ENCODE assay signal across 8 cellular contexts in genomic region chr5:137220523-137220927, GRCh38.
DNase-seq lines count a peak whose midpoint lies in the region; ATAC-seq, FAIRE-seq and TF ChIP-seq lines count a peak whose summit lies in the region.

No MANE protein-coding gene starts in this region.

- 87% methylated on average over 3 of the region's 3 CpGs for WGBS in esophagus muscularis mucosa
- WGBS in tibial nerve, 2 donors = 74 to 77% methylated on average over 3 of the region's 3 CpGs

- no peak overlapping the region for H3K27ac ChIP-seq in esophagus muscularis mucosa (replicated peaks in 1 of 4)
- H3K27ac ChIP-seq in parathyroid adenoma = no peak overlapping the region
- H3K27ac ChIP-seq in tibial nerve = no peak overlapping the region

- no peak overlapping the region for H2AFZ ChIP-seq in parathyroid adenoma

- H3K27me3 ChIP-seq in esophagus muscularis mucosa (no peaks in the 10 kb centered on the region), parathyroid adenoma (ENCODE audit: control insufficient read depth, insufficient read depth, low read length) (no peaks in the 10 kb centered on the region), tibial nerve (no peaks in the 10 kb centered on the region)

- TF ChIP-seq EP300 in esophagus muscularis mucosa (IDR thresholded peaks at IDR 0.05) = no peak
- no peak for TF ChIP-seq EP300 in tibial nerve (IDR thresholded peaks at IDR 0.05)

- intact Hi-C loops in esophagus muscularis mucosa (cut with DNase I) = no loop called here

- no peak overlapping the region for H3K4me2 ChIP-seq in parathyroid adenoma (ENCODE audit: low read length)

- TF ChIP-seq CTCF in esophagus muscularis mucosa (IDR thresholded peaks at IDR 0.05) = peak in 2 of 3 experiments; percentile 21 to 29
- peak; percentile 56 for TF ChIP-seq CTCF in parathyroid adenoma (IDR thresholded peaks at IDR 0.05)
- TF ChIP-seq CTCF in tibial nerve (IDR thresholded peaks at IDR 0.05) = peak in 1 of 5 experiments; percentile 6

- H3K4me3 ChIP-seq in esophagus muscularis mucosa (no peak overlapping the region), parathyroid adenoma (ENCODE audit: low read depth, low read length) (no peak overlapping the region), tibial nerve (no peak overlapping the region)

- peaks cover 0 to 10% (median 8%) of the 10 kb centered on the region in 4 donors for H3K4me1 ChIP-seq in esophagus muscularis mucosa
- H3K4me1 ChIP-seq in parathyroid adenoma = no peaks in the 10 kb centered on the region
- H3K4me1 ChIP-seq in tibial nerve = peaks cover 0 to 16% (median 5%) of the 10 kb centered on the region in 4 donors

- H3K36me3 ChIP-seq in esophagus muscularis mucosa (no peaks in the 10 kb centered on the region), parathyroid adenoma (ENCODE audit: control insufficient read depth, insufficient read depth, low read length) (no peaks in the 10 kb centered on the region), tibial nerve (no peaks in the 10 kb centered on the region)

- H3K9me3 ChIP-seq in esophagus muscularis mucosa (no peaks in the 10 kb centered on the region), parathyroid adenoma (ENCODE audit: control insufficient read depth, low read length) (no peaks in the 10 kb centered on the region), tibial nerve (no peaks in the 10 kb centered on the region)

- peak; percentile 87 for ATAC-seq in GM21381 (IDR thresholded peaks at IDR 0.05; ENCODE audit: unreplicated experiment)

- TF ChIP-seq POLR2A in esophagus muscularis mucosa (IDR thresholded peaks at IDR 0.05; ENCODE audit: low read depth) (no peak), tibial nerve (IDR thresholded peaks at IDR 0.05) (no peak)

- H3K9ac ChIP-seq in parathyroid adenoma = no peak overlapping the region

- no peaks in the 10 kb centered on the region for H3K79me2 ChIP-seq in parathyroid adenoma

- peak; percentile 60 for FAIRE-seq in HTR-8/SVneo (lab: Jason Lieb, UNC)
- FAIRE-seq in RCC 7860 (lab: Jason Lieb, UNC) = peak; percentile 95

- DNase-seq in GM03348 (ENCODE audit: low spot score) (peak; percentile 70), HTR-8/SVneo (ENCODE audit: insufficient read length, low spot score) (peak; percentile 66), RCC 7860 (ENCODE audit: low spot score) (peak; percentile 92), esophagus muscularis mucosa (ENCODE audit: extremely low spot score) (no peak), tibial nerve (ENCODE audit: low spot score in 2 of 2) (no peak), T-helper 9 cell (no peak)

Comparison
In these comparisons a context has a peak if more than half of its experiments do, and no peak if none do; other contexts are left out.
1. DNase-seq: peak in GM03348 (single experiment), HTR-8/SVneo (single experiment) and RCC 7860 (single experiment); none in esophagus muscularis mucosa (single experiment), tibial nerve (0 of 2) and T-helper 9 cell (single experiment).